34 cellular contexts compared by ENCODE assay signal in the genomic region with DNA sequence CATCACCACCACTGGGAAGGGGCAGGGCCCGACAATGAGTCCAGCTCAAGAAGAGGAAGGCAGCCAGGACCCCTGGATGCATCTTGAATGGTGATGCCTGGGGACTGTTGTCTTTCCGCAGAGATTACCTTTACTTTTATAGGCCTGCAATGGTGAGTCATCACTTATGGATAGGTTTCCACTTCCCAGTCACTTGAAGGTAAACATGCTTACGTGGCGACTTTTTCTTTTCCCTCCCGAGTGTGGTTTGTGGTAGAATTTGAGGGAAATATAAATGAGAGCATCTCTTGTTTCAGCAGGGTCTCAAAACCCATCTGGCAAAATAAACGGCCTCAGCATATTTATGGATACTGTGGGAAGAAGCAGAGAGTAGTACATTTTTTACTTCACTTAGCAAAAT. TPM values are rescaled to one million over a fixed set of nuclear protein-coding genes. Genes with fewer than 3 reads are reported as not detected.
DNase-seq lines count a peak whose midpoint lies in the region; ATAC-seq and TF ChIP-seq lines count a peak whose summit lies in the region.
"Had no signal": no experiment of that assay in that cellular context is flagged by ENCODE, and none has a peak within 500 bp of the region (broad histone marks: within the 10 kb centered on the region; RNA-seq: fewer than 3 reads in every experiment).

A gene (minus strand): TSS at position 109 of the 400 bp plus-strand sequence. CDS start 27 bp downstream, at position 82.

- H3K18ac ChIP-seq in mesendoderm (ENCODE audit: low read length): no peak within 1 kb of the TSS

- no peaks in the 10 kb centered on the region for H3K9me3 ChIP-seq in left ventricle myocardium inferior (replicated peaks)
- H3K9me3 ChIP-seq: HAP-1, Peyer's patch, vagina had no signal

- no peak within 1 kb of the TSS for H4K8ac ChIP-seq in mesendoderm (ENCODE audit: low read depth, low read length)

- H2BK15ac ChIP-seq in mesendoderm (replicated peaks; ENCODE audit: low read depth): no peak within 1 kb of the TSS

- no peak within 1 kb of the TSS for H2AK5ac ChIP-seq in mesendoderm (ENCODE audit: low read length)

- H2BK5ac ChIP-seq in mesendoderm (ENCODE audit: low read length): no peak within 1 kb of the TSS

- no peak within 1 kb of the TSS for H2BK120ac ChIP-seq in mesendoderm (ENCODE audit: low read depth, low read length)

- no peak within 1 kb of the TSS for H4K5ac ChIP-seq in mesendoderm (ENCODE audit: low read length)

- no peak within 1 kb of the TSS for H3K56ac ChIP-seq in mesendoderm (ENCODE audit: low read length)

- no peak for TF ChIP-seq CTCF in left ventricle myocardium inferior (IDR thresholded peaks at IDR 0.05; ENCODE audit: borderline replicate concordance)

- H3K9ac ChIP-seq in mesendoderm (ENCODE audit: low read length): no peak within 1 kb of the TSS

- H3K4ac ChIP-seq in mesendoderm (ENCODE audit: low read depth, low read length): no peak within 1 kb of the TSS

- intact Hi-C loops in left ventricle myocardium inferior (cut with micrococcal nuclease): no loop called here

- DNase-seq in NCI-H510A treated with DMSO at 0.1 percent for 48 hours (lab: John Stamatoyannopoulos, UW): peak; percentile 15
- no peak for DNase-seq in NCI-H510A (lab: John Stamatoyannopoulos, UW)
- DNase-seq in M059J (ENCODE audit: low read depth): peak; percentile 88
- DNase-seq in astrocyte of the hippocampus (ENCODE audit: low read depth, low spot score): peak; percentile 50
- DNase-seq in mesendoderm: peak; percentile 8
- no peak for DNase-seq in left ventricle myocardium inferior
- DNase-seq: activated CD4-positive, alpha-beta T cell treated with anti-CD3 and anti-CD28 coated beads for 1 hour; activated CD8-positive, alpha-beta T cell treated with anti-CD3 and anti-CD28 coated beads for 36 hours; AML-193; CD4-positive, alpha-beta T cell; DMS 273 treated with DMSO at 0.1 percent for 48 hours; GDM1; Karpas-422; naive thymus-derived CD8-positive, alpha-beta T cell; NCI-H1048; NCI-H1694; NCI-H526 treated with DMSO at 0.1 percent for 48 hours; occipital lobe; Peyer's patch; stimulated activated CD4-positive, alpha-beta T cell treated with anti-CD3 and anti-CD28 coated beads, Interleukin-1b, Interleukin-23, amount 100 ng/mL, for 48 hours; stimulated activated CD8-positive, alpha-beta memory T cell treated with anti-CD3 and anti-CD28 coated beads, Interleukin-4, amount 100 ng/mL, for 48 hours; stimulated activated naive CD8-positive, alpha-beta T cell treated with anti-CD3 and anti-CD28 coated beads, Interleukin-15, amount 100 ng/mL, for 72 hours; T-helper 17 cell had no signal

- H3K4me3 ChIP-seq in mesendoderm (ENCODE audit: low read length) (no peak within 1 kb of the TSS), left ventricle myocardium inferior (no peak within 1 kb of the TSS)
- H3K4me3 ChIP-seq: HAP-1, Peyer's patch, skin epidermis, vagina had no signal

- no peak within 1 kb of the TSS for H3K4me2 ChIP-seq in mesendoderm (ENCODE audit: low read length)

- H3K79me1 ChIP-seq in mesendoderm (ENCODE audit: low read length): no peaks in the 10 kb centered on the region

- H3K27me3 ChIP-seq in mesendoderm (ENCODE audit: insufficient read depth, low read length, poor library complexity) (no peaks in the 10 kb centered on the region), left ventricle myocardium inferior (ENCODE audit: low read depth) (no peaks in the 10 kb centered on the region)
- H3K27me3 ChIP-seq: Peyer's patch, vagina had no signal

- H3K27ac ChIP-seq in mesendoderm (ENCODE audit: low read depth, low read length) (no peak within 1 kb of the TSS), left ventricle myocardium inferior (replicated peaks) (no peak within 1 kb of the TSS)
- H3K27ac ChIP-seq: Peyer's patch, skin epidermis, vagina had no signal

- no peaks in the 10 kb centered on the region for H3K4me1 ChIP-seq in mesendoderm (ENCODE audit: control insufficient read depth, low read depth, low read length)
- H3K4me1 ChIP-seq in left ventricle myocardium inferior: no peaks in the 10 kb centered on the region
- H3K4me1 ChIP-seq: HAP-1, Peyer's patch, vagina had no signal

- H3K36me3 ChIP-seq in mesendoderm (ENCODE audit: control insufficient read depth, insufficient read depth, low read length): no peaks in the 10 kb centered on the region
- H3K36me3 ChIP-seq in left ventricle myocardium inferior: no peaks in the 10 kb centered on the region
- H3K36me3 ChIP-seq: HAP-1, Peyer's patch, vagina had no signal

- no peaks in the 10 kb centered on the region for H3K79me2 ChIP-seq in mesendoderm (ENCODE audit: control insufficient read depth, insufficient read depth, low read length)

- no peak within 1 kb of the TSS for H3K23ac ChIP-seq in mesendoderm (ENCODE audit: low read length)

- no CpG with 5 or more reads among the region's 6 CpGs for WGBS in mesendoderm (ENCODE audit: extremely low coverage, insufficient coverage, low lambda C conversion rate)

- ATAC-seq in HG02642 (IDR thresholded peaks at IDR 0.05; ENCODE audit: poor library complexity, unreplicated experiment) (no peak), GM21423 (IDR thresholded peaks at IDR 0.05; ENCODE audit: unreplicated experiment) (no peak)
- ATAC-seq: activated CD8-positive, alpha-beta T cell treated with anti-CD3 and anti-CD28 coated beads for 36 hours; activated naive CD4-positive, alpha-beta T cell treated with anti-CD3 and anti-CD28 coated beads, Interleukin-2, amount 50 U/mL, for 72 hours; naive thymus-derived CD8-positive, alpha-beta T cell; stimulated activated naive CD8-positive, alpha-beta T cell treated with anti-CD3 and anti-CD28 coated beads, Interleukin-15, amount 100 ng/mL, for 72 hours; T-helper 17 cell had no signal

RNA-seq across cellular contexts. Expression of the gene that starts here (rescaled TPM):
- 96.9 and 103 TPM in 2 replicates for total RNA-seq in M059J (2014; rRNA removed; shearing (Covaris generic))
- polyA plus RNA-seq in mesendoderm (2013, experiment 1 of 2): not detected
- 0.01 TPM for polyA plus RNA-seq in mesendoderm (2013, experiment 2 of 2)
- not detected for total RNA-seq in left ventricle myocardium inferior
- total RNA-seq: activated CD8-positive, alpha-beta T cell treated with anti-CD3 and anti-CD28 coated beads for 36 hours; activated T-helper 2 cell treated with anti-CD3 and anti-CD28 coated beads, Interferon-gamma antibody, Interleukin-2, Interleukin-4, amounts not matched to agents 10 μg/mL and 5 μg/mL and 100 μg/mL, durations not matched to agents 14 hours and 24 hours and 36 hours; CD4-positive, alpha-beta T cell; dermis microvascular lymphatic vessel endothelial cell; fibroblast of lung; liver; naive thymus-derived CD8-positive, alpha-beta T cell; occipital lobe; Peyer's patch; pulmonary artery endothelial cell; T-helper 17 cell had no signal
- polyA plus RNA-seq: fibroblast of lung; liver; naive thymus-derived CD8-positive, alpha-beta T cell had no signal

Comparison
In these comparisons a context has a peak if more than half of its experiments do, and no peak if none do; other contexts are left out.
1. RNA of the gene that starts here (total RNA-seq): 96.9 to 103 TPM in M059J; not detected in left ventricle myocardium inferior (single experiment); every median in the first group is over 10 times any median in the second.
2. DNase-seq: peak in NCI-H510A treated with DMSO at 0.1 percent for 48 hours (single experiment), M059J (single experiment), astrocyte of the hippocampus (single experiment) and mesendoderm (single experiment); none in NCI-H510A (single experiment) and left ventricle myocardium inferior (single experiment).